8 cellular contexts compared by ENCODE assay signal in the genomic region with DNA sequence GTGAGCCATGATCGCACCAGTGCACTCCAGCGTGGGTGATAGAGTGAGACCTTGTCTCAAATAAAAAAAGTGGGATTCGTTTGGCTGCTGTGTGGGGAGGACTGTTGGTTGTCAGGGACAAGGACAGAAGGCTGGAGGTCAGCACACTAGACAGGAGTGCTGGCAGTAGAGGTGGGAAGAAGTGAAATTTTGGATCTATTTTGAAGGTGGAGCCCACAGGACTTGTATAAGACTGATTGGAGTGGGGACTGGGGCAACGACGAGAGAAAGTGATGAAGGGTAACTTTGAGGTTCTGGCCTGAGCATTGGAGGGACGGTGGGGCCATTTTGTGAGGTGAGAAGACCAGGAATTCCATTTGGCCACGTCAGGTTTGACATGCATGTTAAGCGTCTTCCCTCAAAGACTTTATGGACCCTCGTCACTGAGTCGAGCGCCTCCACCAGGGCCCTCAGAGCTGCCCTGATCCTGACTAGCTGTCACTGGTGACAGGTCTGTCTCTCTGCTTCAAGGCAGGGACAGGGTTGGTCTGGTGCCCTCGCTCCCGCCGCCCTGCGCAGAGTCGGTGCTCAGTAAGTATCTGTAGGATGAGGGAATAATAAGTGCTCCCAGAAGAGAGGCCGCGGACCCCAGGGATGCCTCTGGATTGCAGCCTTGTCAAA. TPM values are rescaled to one million over a fixed set of nuclear protein-coding genes. Genes with fewer than 3 reads are reported as not detected.
DNase-seq lines count a peak whose midpoint lies in the region; ATAC-seq and TF ChIP-seq lines count a peak whose summit lies in the region.

No MANE protein-coding gene starts in this region.

- H3K9me3 ChIP-seq in adipocyte (ENCODE audit: control insufficient read depth, low read length) = no peaks in the 10 kb centered on the region
- no peaks in the 10 kb centered on the region for H3K9me3 ChIP-seq in thoracic aorta

- H3K4me3 ChIP-seq in adipocyte (ENCODE audit: low read length) (peak overlapping the region; percentile 93), kidney epithelial cell (ENCODE audit: low read depth, low read length) (peak overlapping the region; percentile 79), thoracic aorta (peak overlapping the region; percentile 87)

- H3K36me3 ChIP-seq in adipocyte (ENCODE audit: control insufficient read depth, insufficient read depth, low read length, severe bottlenecking) (peaks cover 13% of the 10 kb centered on the region), kidney epithelial cell (ENCODE audit: control insufficient read depth, insufficient read depth, low read length) (no peaks in the 10 kb centered on the region), thoracic aorta (peaks cover 3% of the 10 kb centered on the region)

- H3K27ac ChIP-seq in thoracic aorta = peak overlapping the region in 1 of 2 donors; percentile 22

- TF ChIP-seq CTCF in kidney epithelial cell (IDR thresholded peaks at IDR 0.05; ENCODE audit: insufficient read depth, low read length, poor library complexity, severe bottlenecking) (peak; percentile 7), thoracic aorta (IDR thresholded peaks at IDR 0.05) (no peak)

- H3K27me3 ChIP-seq in adipocyte (replicated peaks; ENCODE audit: control insufficient read depth, insufficient read depth, low read length) = peaks cover 9% of the 10 kb centered on the region
- peaks cover 3% of the 10 kb centered on the region for H3K27me3 ChIP-seq in kidney epithelial cell (ENCODE audit: control insufficient read depth, insufficient read depth, low read length)
- no peaks in the 10 kb centered on the region for H3K27me3 ChIP-seq in thoracic aorta (replicated peaks; ENCODE audit: insufficient read depth)

- no peak for ATAC-seq in thoracic aorta (ENCODE audit: insufficient number of reproducible peaks, low FRiP score, low read depth)
- ATAC-seq in HG03442 (IDR thresholded peaks at IDR 0.05; ENCODE audit: unreplicated experiment) = no peak

- H3K9ac ChIP-seq in adipocyte (ENCODE audit: low read length) = peak overlapping the region; percentile 91

- H3K4me1 ChIP-seq in adipocyte (ENCODE audit: control insufficient read depth, insufficient read depth, low read length) = peaks cover 19% of the 10 kb centered on the region
- peaks cover 11 to 19% of the 10 kb centered on the region in 2 donors for H3K4me1 ChIP-seq in thoracic aorta (ENCODE audit: control insufficient read depth in 1 of 2, low read depth in 2 of 2)

- peak; percentile 55 for DNase-seq in EL
- DNase-seq in HuH-7 (ENCODE audit: low spot score) = peak; percentile 36
- no peak for DNase-seq in adipocyte (ENCODE audit: low read depth)
- no peak for DNase-seq in kidney epithelial cell (ENCODE audit: low read depth)
- no peak for DNase-seq in thoracic aorta (ENCODE audit: low spot score)
- no peak for DNase-seq in epidermal melanocyte (ENCODE audit: insufficient read length, low spot score)
- DNase-seq in hippocampal formation (lab: John Stamatoyannopoulos, UW) = no peak

RNA-seq across cellular contexts. Expression of a gene that starts 0.7 kb away (rescaled TPM):
- 19.1 and 23.6 TPM in 2 replicates for total RNA-seq in kidney epithelial cell
- 10 to 100 TPM in 1 of 2 donors, 1 to 10 TPM in 1; 4.9 to 12.5 TPM for total RNA-seq in thoracic aorta

RNA-seq across cellular contexts. Expression of a gene that starts 17.2 kb away (rescaled TPM):
- 0.13 and 0.14 TPM in 2 replicates for total RNA-seq in kidney epithelial cell
- 10 to 100 TPM; 13.1 to 15.2 TPM for total RNA-seq in thoracic aorta

RNA-seq across cellular contexts. Expression of a gene that starts 24.8 kb away (rescaled TPM):
- total RNA-seq in kidney epithelial cell (not detected in 2 replicates), thoracic aorta (not detected)

RNA-seq across cellular contexts. Expression of a gene that starts 34.6 kb away (rescaled TPM):
- total RNA-seq in kidney epithelial cell (not detected in 2 replicates), thoracic aorta (1 to 10 TPM; 2.4 to 5.9 TPM)

RNA-seq across cellular contexts. Expression of a gene that starts 42.6 kb away (rescaled TPM):
- total RNA-seq in kidney epithelial cell (0.08 and 0.21 TPM in 2 replicates), thoracic aorta (not detected)

Comparison
In these comparisons a context has a peak if more than half of its experiments do, and no peak if none do; other contexts are left out.
1. DNase-seq: peak in EL (single experiment) and HuH-7 (single experiment); none in adipocyte (single experiment), kidney epithelial cell (single experiment), thoracic aorta (single experiment), epidermal melanocyte (single experiment) and hippocampal formation (0 of 2).
2. RNA of a gene that starts 17.2 kb away (total RNA-seq): 13.1 to 15.2 TPM in thoracic aorta; 0.13 to 0.14 TPM in kidney epithelial cell; every median in the first group is over 10 times any median in the second.
3. Peak in every context shown above with its lines, with median percentiles within 50 percentile points of each other: H3K4me3 ChIP-seq.